1 cellular context compared by ENCODE assay signal in genomic region chr9:129009584-129010141, GRCh38.
A peak's percentile ranks its signal among the peaks of the same experiment; 100 is the strongest.
TF ChIP-seq lines count a peak whose summit lies in the region.

No MANE protein-coding gene starts in this region.

TF ChIP-seq in HepG2, 621 proteins besides CTCF, POLR2A, EP300 and RAD21:
- TF ChIP-seq TFE3 (CRISPR knock-in tag; IDR thresholded peaks at IDR 0.05) (no peak), RBM22 (optimal IDR thresholded peaks at IDR 0.05; ENCODE audit: low read length) (peak; percentile 70), EED (CRISPR knock-in tag; IDR thresholded peaks at IDR 0.05) (no peak), ZNF274 (CRISPR knock-in tag; IDR thresholded peaks at IDR 0.05) (no peak)
- TF ChIP-seq, protein P1, sequence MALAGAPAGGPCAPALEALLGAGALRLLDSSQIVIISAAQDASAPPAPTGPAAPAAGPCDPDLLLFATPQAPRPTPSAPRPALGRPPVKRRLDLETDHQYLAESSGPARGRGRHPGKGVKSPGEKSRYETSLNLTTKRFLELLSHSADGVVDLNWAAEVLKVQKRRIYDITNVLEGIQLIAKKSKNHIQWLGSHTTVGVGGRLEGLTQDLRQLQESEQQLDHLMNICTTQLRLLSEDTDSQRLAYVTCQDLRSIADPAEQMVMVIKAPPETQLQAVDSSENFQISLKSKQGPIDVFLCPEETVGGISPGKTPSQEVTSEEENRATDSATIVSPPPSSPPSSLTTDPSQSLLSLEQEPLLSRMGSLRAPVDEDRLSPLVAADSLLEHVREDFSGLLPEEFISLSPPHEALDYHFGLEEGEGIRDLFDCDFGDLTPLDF (CRISPR knock-in tag; IDR thresholded peaks at IDR 0.05), result no peak
